ENCODE assay signal across 9 cellular contexts in genomic region chr1:116167625-116168276, GRCh38. TPM values are rescaled to one million over a fixed set of nuclear protein-coding genes. Genes with fewer than 3 reads are reported as not detected.
DNase-seq lines count a peak whose midpoint lies in the region; ATAC-seq, FAIRE-seq and TF ChIP-seq lines count a peak whose summit lies in the region.
"Had no signal": no experiment of that assay in that cellular context is flagged by ENCODE, and none has a peak within 500 bp of the region (broad histone marks: within the 10 kb centered on the region; RNA-seq: fewer than 3 reads in every experiment).

No MANE protein-coding gene starts in this region.

- H3K79me2 ChIP-seq in HepG2 (ENCODE audit: insufficient read depth, low read length), result no peaks in the 10 kb centered on the region

- H3K4me3 ChIP-seq in liver (ENCODE audit: low read depth in 1 of 3, low read length in 3 of 3) (peak overlapping the region; percentile 8 to 59 (median 49)), HepG2 (replicated peaks in 1 of 3; ENCODE audit: insufficient read depth in 1 of 3, low read depth in 2 of 3, low read length in 3 of 3) (no peak overlapping the region), brain microvascular endothelial cell (ENCODE audit: low read depth, low read length) (peak overlapping the region; percentile 66), thoracic aorta (peak overlapping the region; percentile 80)

- TF ChIP-seq RAD21 in liver (IDR thresholded peaks at IDR 0.05) (no peak), HepG2 (CRISPR knock-in tag; IDR thresholded peaks at IDR 0.05) (no peak)

- no peak for DNase-seq in HepG2 (ENCODE audit: low spot score)
- DNase-seq in brain microvascular endothelial cell, result no peak
- DNase-seq in kidney tubule cell (ENCODE audit: low spot score), result peak; percentile 34
- DNase-seq in thoracic aorta (ENCODE audit: low spot score), result no peak
- no peak for DNase-seq in OCI-M1 (lab: John Stamatoyannopoulos, UW)
- DNase-seq in NCI-H524 (lab: John Stamatoyannopoulos, UW), result no peak
- no peak for DNase-seq in epidermal melanocyte (ENCODE audit: insufficient read length, low spot score)

- in situ Hi-C loops in HepG2 (cut with HindIII; ENCODE audit: extremely low pct_ligation_motif_present, low pct_unique_long_range_greater_than_20kb), result loop anchor here (25.0 kb wide), 1 partner anchor 95 kb away; no protein-coding TSS in a partner anchor
- in situ Hi-C loops in brain microvascular endothelial cell (cut with HindIII; ENCODE audit: low pct_ligation_motif_present, low sequenced_read_pairs), result loop anchor here (25.0 kb wide), 1 partner anchor 320 kb away; no protein-coding TSS in a partner anchor

- H3K4me2 ChIP-seq in HepG2 (ENCODE audit: low read depth, low read length), result no peak overlapping the region

- CTCF ChIA-PET in HepG2 (lab: Yijun Ruan, JAX; ENCODE audit: low intra/inter-chr PET ratio, low total read pairs), result no interaction called here

- POLR2A ChIA-PET in HepG2 (lab: Yijun Ruan, JAX), result no interaction called here

- peaks cover 0 to 14% (median 4%) of the 10 kb centered on the region in 4 donors for H3K4me1 ChIP-seq in liver (ENCODE audit: control insufficient read depth in 4 of 4, insufficient read depth in 4 of 4, low read length in 3 of 4)
- peaks cover 82% of the 10 kb centered on the region for H3K4me1 ChIP-seq in HepG2 (ENCODE audit: insufficient read depth, low read length)
- peaks cover 28 to 52% of the 10 kb centered on the region in 2 donors for H3K4me1 ChIP-seq in thoracic aorta (ENCODE audit: control insufficient read depth in 1 of 2, low read depth in 2 of 2)

- H3K27me3 ChIP-seq in liver (ENCODE audit: control insufficient read depth in 4 of 4, insufficient read depth in 4 of 4, low read length in 3 of 4), result no peaks in the 10 kb centered on the region
- H3K27me3 ChIP-seq in HepG2 (ENCODE audit: control insufficient read depth in 1 of 2, insufficient read depth in 2 of 2, low read length in 2 of 2), result no peaks in the 10 kb centered on the region; a peak in 1 of 5 replicates
- peaks cover 2% of the 10 kb centered on the region for H3K27me3 ChIP-seq in brain microvascular endothelial cell (replicated peaks)
- H3K27me3 ChIP-seq in thoracic aorta (replicated peaks; ENCODE audit: insufficient read depth), result no peaks in the 10 kb centered on the region

- H4K20me1 ChIP-seq in HepG2 (ENCODE audit: insufficient read depth, low read length), result no peaks in the 10 kb centered on the region

- FAIRE-seq in HepG2 (lab: Jason Lieb, UNC), result no peak

- TF ChIP-seq EP300 in HepG2 (IDR thresholded peaks at IDR 0.05; ENCODE audit: low read depth in 2 of 2, low read length in 2 of 2) (no peak), HepG2 (CRISPR knock-in tag; IDR thresholded peaks at IDR 0.05; ENCODE audit: borderline replicate concordance) (no peak)

- intact Hi-C loops in HepG2 (cut with micrococcal nuclease; ENCODE audit: unreplicated experiment), result no loop called here

- no peaks in the 10 kb centered on the region for H3K36me3 ChIP-seq in liver (ENCODE audit: control insufficient read depth in 4 of 4, insufficient read depth in 3 of 4, low read depth in 1 of 4, low read length in 3 of 4)
- no peaks in the 10 kb centered on the region for H3K36me3 ChIP-seq in HepG2 (replicated peaks in 1 of 2; ENCODE audit: control insufficient read depth in 1 of 2, insufficient read depth in 2 of 2, low read length in 2 of 2)
- H3K36me3 ChIP-seq in brain microvascular endothelial cell (replicated peaks), result no peaks in the 10 kb centered on the region
- H3K36me3 ChIP-seq in thoracic aorta, result no peaks in the 10 kb centered on the region

- TF ChIP-seq POLR2A in HepG2 (IDR thresholded peaks at IDR 0.05; ENCODE audit: insufficient read depth in 1 of 2, low read depth in 2 of 2, low read length in 2 of 2), result no peak

- WGBS in liver, result 28% methylated on average over 35 of the region's 35 CpGs
- 84% methylated on average over 31 of the region's 35 CpGs for WGBS in HepG2 (ENCODE audit: low lambda C conversion rate)

- ATAC-seq in HepG2, result no peak
- ATAC-seq in thoracic aorta (ENCODE audit: insufficient number of reproducible peaks, low FRiP score, low read depth), result no peak

- TF ChIP-seq CTCF in liver (IDR thresholded peaks at IDR 0.05; ENCODE audit: low read depth, low read length, missing input control) (no peak), HepG2 (CRISPR knock-in tag; IDR thresholded peaks at IDR 0.05) (no peak), brain microvascular endothelial cell (IDR thresholded peaks at IDR 0.05; ENCODE audit: low read depth, low read length, missing control alignments) (no peak), thoracic aorta (IDR thresholded peaks at IDR 0.05) (no peak)

- no peak overlapping the region for H2AFZ ChIP-seq in HepG2 (ENCODE audit: low read length)

- H3K9me3 ChIP-seq in liver (ENCODE audit: control insufficient read depth in 4 of 4, low read length in 3 of 4) (no peaks in the 10 kb centered on the region), HepG2 (ENCODE audit: low read length) (no peaks in the 10 kb centered on the region), thoracic aorta (no peaks in the 10 kb centered on the region)

- H3K9ac ChIP-seq in liver (ENCODE audit: low read depth in 1 of 2, low read length in 2 of 2), result peak overlapping the region in 1 of 2 donors; percentile 2
- no peak overlapping the region for H3K9ac ChIP-seq in HepG2 (ENCODE audit: insufficient read depth, low read depth, low read length)

- peak overlapping the region; percentile 21 to 25 for H3K27ac ChIP-seq in liver (ENCODE audit: low read depth in 1 of 2, low read length in 2 of 2)
- no peak overlapping the region for H3K27ac ChIP-seq in HepG2 (ENCODE audit: extremely low read length, insufficient read depth, low read length)
- H3K27ac ChIP-seq in brain microvascular endothelial cell, result no peak overlapping the region
- H3K27ac ChIP-seq in thoracic aorta, result peak overlapping the region; percentile 72 to 77

- BruUV-seq in HepG2 (replicated peaks; lab: Mats Ljungman, UMichigan), result no TSS peak

TF ChIP-seq in liver, 16 proteins besides CTCF, POLR2A, EP300 and RAD21 (continues in another document):
- TF ChIP-seq SP1 (IDR thresholded peaks at IDR 0.05), result no peak

TF ChIP-seq in HepG2, 621 proteins besides CTCF, POLR2A, EP300 and RAD21 (continues in another document):
- TF ChIP-seq PLSCR1 (CRISPR knock-in tag; IDR thresholded peaks at IDR 0.05; ENCODE audit: borderline replicate concordance) (no peak), TP53 (CRISPR knock-in tag; conservative IDR thresholded peaks at IDR 0.05) (no peak)

RNA-seq across cellular contexts. Expression of gene MAB21L3, which starts 56.6 kb away (rescaled TPM):
- under 1 TPM; 0.25 to 0.42 TPM for total RNA-seq in liver
- polyA plus RNA-seq in liver, result under 1 TPM; 0.13 to 0.28 TPM
- total RNA-seq in HepG2 (2016; rRNA removed; fragmentation: Illumina TruSeq; extraction: Trizol), result 0.55 and 0.90 TPM in 2 replicates
- 0.30 TPM in 1 of 2 replicates, not detected in the other for total RNA-seq in HepG2 (2016; cell fraction: cytosol; rRNA removed; fragmentation: Illumina TruSeq; extraction: Trizol; ENCODE audit: low read depth)
- 0.48 and 0.80 TPM in 2 replicates for total RNA-seq in HepG2 (2016; cell fraction: insoluble cytoplasmic fraction; rRNA removed; fragmentation: Illumina TruSeq; extraction: Trizol)
- total RNA-seq in HepG2 (2016; cell fraction: membrane; rRNA removed; fragmentation: Illumina TruSeq; extraction: Trizol), result 0.56 and 0.72 TPM in 2 replicates
- total RNA-seq in HepG2 (2016; cell fraction: nucleus; rRNA removed; fragmentation: Illumina TruSeq; extraction: Trizol), result 0.47 and 1.2 TPM in 2 replicates
- polyA plus RNA-seq in HepG2 (2011; rRNA removed), result 3.7 and 4.1 TPM in 2 replicates
- polyA plus RNA-seq in HepG2 (2011; cell fraction: cytosol; rRNA removed), result 3.6 and 5.0 TPM in 2 replicates
- polyA plus RNA-seq in HepG2 (2011; cell fraction: nucleus; rRNA removed), result 2.5 and 2.7 TPM in 2 replicates
- polyA plus RNA-seq in HepG2 (2012), result 0.70 and 0.85 TPM in 2 replicates
- polyA plus RNA-seq in HepG2 (2016; cell fraction: cytosol; fragmentation: Illumina TruSeq; extraction: Trizol; ENCODE audit: low read depth), result 0.03 TPM in 1 of 2 replicates, not detected in the other
- 0.56 and 0.79 TPM in 2 replicates for polyA plus RNA-seq in HepG2 (2016; cell fraction: insoluble cytoplasmic fraction; fragmentation: Illumina TruSeq; extraction: Trizol; ENCODE audit: low read depth)
- 0.13 and 0.14 TPM in 2 replicates for polyA plus RNA-seq in HepG2 (2016; cell fraction: membrane; fragmentation: Illumina TruSeq; extraction: Trizol; ENCODE audit: low read depth)
- 0.14 and 0.36 TPM in 2 replicates for polyA plus RNA-seq in HepG2 (2016; cell fraction: nucleus; fragmentation: Illumina TruSeq; extraction: Trizol; ENCODE audit: insufficient read depth, low read depth)
- 2.3 and 10.6 TPM in 2 replicates for polyA minus RNA-seq in HepG2 (2011; rRNA and poly(A)+ RNA removed; ENCODE audit: low replicate concordance)
- 3.8 and 5.4 TPM in 2 replicates for polyA minus RNA-seq in HepG2 (2011; cell fraction: cytosol; rRNA and poly(A)+ RNA removed)
- 9.1 and 14.8 TPM in 2 replicates for polyA minus RNA-seq in HepG2 (2011; cell fraction: nucleus; rRNA and poly(A)+ RNA removed)
- total RNA-seq in thoracic aorta, result not detected
- total RNA-seq: dermis microvascular lymphatic vessel endothelial cell had no signal

Comparison
In these comparisons a context has a peak if more than half of its experiments do, and no peak if none do; other contexts are left out.
1. H3K27ac ChIP-seq: peak in liver (2 of 2) and thoracic aorta (2 of 2); none in HepG2 (single experiment) and brain microvascular endothelial cell (single experiment).
2. H3K4me3 ChIP-seq: peak in liver (3 of 3), brain microvascular endothelial cell (single experiment) and thoracic aorta (single experiment); none in HepG2 (0 of 3).